In genomic region chr7:154450434-154450833, GRCh38 we compare ENCODE assay signal across 25 cellular contexts.
DNase-seq lines count a peak whose midpoint lies in the region; ATAC-seq and TF ChIP-seq lines count a peak whose summit lies in the region.
"Had no signal": no experiment of that assay in that cellular context is flagged by ENCODE, and none has a peak within 500 bp of the region (broad histone marks: within the 10 kb centered on the region; RNA-seq: fewer than 3 reads in every experiment).

No MANE protein-coding gene starts in this region.

- no peaks in the 10 kb centered on the region for H3K9me3 ChIP-seq in SJCRH30 (replicated peaks)
- H3K9me3 ChIP-seq: A549 had no signal

- no peaks in the 10 kb centered on the region for H3K4me1 ChIP-seq in SJCRH30
- H3K4me1 ChIP-seq: A549 had no signal

- no peak for TF ChIP-seq CTCF in dorsolateral prefrontal cortex (IDR thresholded peaks at IDR 0.05 in 54 of 56, conservative IDR thresholded peaks at IDR 0.05 in 2 of 56; ENCODE audit: low read depth in 1 of 56, partially characterized antibody in 56 of 56)

- peak; percentile 4 to 25 for DNase-seq in SJCRH30
- DNase-seq in dorsolateral prefrontal cortex, result no peak
- DNase-seq in medulla oblongata (ENCODE audit: extremely low spot score), result peak; percentile 46
- DNase-seq in substantia nigra (lab: John Stamatoyannopoulos, UW), result peak in 7 of 49 donors; percentile 18 to 49 (median 28)
- DNase-seq in GF-D8 (lab: John Stamatoyannopoulos, UW), result no peak
- DNase-seq: AML-193; CD4-positive, alpha-beta T cell; DMS53; GOT3; Karpas-422; NCI-H1105; NCI-H1436 treated with DMSO at 0.1 percent for 48 hours; NCI-H187 treated with DMSO at 0.1 percent for 48 hours; NCI-H2171; NCI-H226; NCI-H510A; NCI-H69; Right ventricle myocardium superior; RPMI8226 had no signal

- no peak overlapping the region for H3K4me3 ChIP-seq in SJCRH30
- H3K4me3 ChIP-seq in dorsolateral prefrontal cortex, result no peak overlapping the region
- H3K4me3 ChIP-seq: A549; BLaER1 treated with 17β-estradiol and CSF1 and Interleukin-3, amounts not matched to agents 10 nM and 100 nM had no signal

- no peak overlapping the region for H3K27ac ChIP-seq in SJCRH30
- H3K27ac ChIP-seq in dorsolateral prefrontal cortex, result peak overlapping the region in 40 of 59 donors; percentile 4 to 82 (median 70)
- H3K27ac ChIP-seq in substantia nigra (ENCODE audit: low read depth, low read length, poor library complexity, severe bottlenecking), result peak overlapping the region; percentile 27
- H3K27ac ChIP-seq: A549; BLaER1 treated with 17β-estradiol and CSF1 and Interleukin-3, amounts not matched to agents 10 nM and 100 nM had no signal

- no peaks in the 10 kb centered on the region for H3K36me3 ChIP-seq in SJCRH30
- H3K36me3 ChIP-seq: BLaER1 treated with 17β-estradiol and CSF1 and Interleukin-3, amounts not matched to agents 10 nM and 100 nM had no signal

- H3K27me3 ChIP-seq in SJCRH30 (peaks cover 3% of the 10 kb centered on the region; the same call in 1 of the 2 replicates), dorsolateral prefrontal cortex (no peaks in the 10 kb centered on the region)
- H3K27me3 ChIP-seq: BLaER1 treated with 17β-estradiol and CSF1 and Interleukin-3, amounts not matched to agents 10 nM and 100 nM had no signal

- intact Hi-C loops in dorsolateral prefrontal cortex (cut with DNase I), result no loop called here

- no peak for ATAC-seq in GM21717 (IDR thresholded peaks at IDR 0.05; ENCODE audit: unreplicated experiment)
- ATAC-seq in HG03095 (IDR thresholded peaks at IDR 0.05; ENCODE audit: unreplicated experiment), result no peak
- ATAC-seq: A549, HCT116, HepG2 had no signal

Comparison
In these comparisons a context has a peak if more than half of its experiments do, and no peak if none do; other contexts are left out.
1. DNase-seq: peak in SJCRH30 (2 of 2) and medulla oblongata (single experiment); none in dorsolateral prefrontal cortex (0 of 10) and GF-D8 (single experiment).